In the genomic region with DNA sequence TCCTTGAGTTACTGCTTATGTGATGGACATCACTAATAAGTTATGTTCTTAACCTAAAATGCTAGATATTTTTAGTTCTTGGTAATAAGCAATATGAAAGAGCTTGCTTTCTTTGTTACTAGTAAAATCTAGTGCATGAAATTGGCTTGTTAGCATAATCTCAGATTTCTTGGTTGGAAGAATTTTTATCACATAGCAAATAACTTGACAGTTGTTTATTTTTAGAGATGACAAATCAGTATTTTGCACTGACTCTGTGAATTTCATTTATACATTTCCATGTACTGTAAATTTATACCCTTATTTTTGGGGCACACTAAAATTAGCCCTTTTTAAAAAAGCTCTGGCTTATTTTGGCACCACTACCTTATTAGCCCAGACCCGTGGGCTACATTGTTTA, we compare ENCODE assay signal across 23 cellular contexts.
"Had no signal": no experiment of that assay in that cellular context is flagged by ENCODE, and none has a peak within 500 bp of the region (broad histone marks: within the 10 kb centered on the region; RNA-seq: fewer than 3 reads in every experiment).

No MANE protein-coding gene starts in this region.

- FAIRE-seq: endothelial cell of umbilical vein, kidney had no signal

- H3K4me3 Mint-ChIP-seq: activated CD4-positive, alpha-beta memory T cell treated with anti-CD3 and anti-CD28 coated beads, Interleukin-2, amount 10 ng/mL, durations not matched to agents 7 days and 5 days; memory B cell; stimulated activated naive CD8-positive, alpha-beta T cell treated with anti-CD3 and anti-CD28 coated beads, Interleukin-15, Interleukin-2, amounts not matched to agents 100 ng/mL and 50 ng/mL, for 24 hours; T-cell had no signal

- H3K9me3 ChIP-seq: uterus had no signal

- ATAC-seq: foreskin keratinocyte, SK-N-SH treated with all-trans-retinoic acid at 6 μM for 48 hours, T-cell had no signal

- H3K4me3 ChIP-seq: transverse colon, uterus had no signal

- H3K27ac Mint-ChIP-seq: activated CD4-positive, alpha-beta memory T cell treated with anti-CD3 and anti-CD28 coated beads, Interleukin-2, amount 10 ng/mL, durations not matched to agents 7 days and 5 days; activated T-helper 2 cell treated with anti-CD3 and anti-CD28 coated beads, Interferon-gamma antibody, Interleukin-2, Interleukin-4, amounts not matched to agents 10 μg/mL and 5 μg/mL and 100 μg/mL, durations not matched to agents 14 hours and 24 hours and 36 hours; memory B cell; T-cell had no signal

- H3K27me3 ChIP-seq: foreskin keratinocyte, transverse colon, uterus had no signal

- H3K27ac ChIP-seq: foreskin keratinocyte, transverse colon, uterus had no signal

- H3K27me3 Mint-ChIP-seq: activated CD4-positive, alpha-beta memory T cell treated with anti-CD3 and anti-CD28 coated beads, Interleukin-2, amount 10 ng/mL, durations not matched to agents 7 days and 5 days; memory B cell; naive B cell; stimulated activated naive CD8-positive, alpha-beta T cell treated with anti-CD3 and anti-CD28 coated beads, Interleukin-15, Interleukin-2, amounts not matched to agents 100 ng/mL and 50 ng/mL, for 24 hours; T-cell had no signal

- DNase-seq: activated CD4-positive, alpha-beta memory T cell treated with anti-CD3 and anti-CD28 coated beads, Interleukin-2, amount 10 ng/mL, durations not matched to agents 7 days and 5 days; activated CD4-positive, alpha-beta T cell treated with anti-CD3 and anti-CD28 coated beads for 48 hours; activated CD4-positive, CD25-positive, alpha-beta regulatory T cell; activated naive CD4-positive, alpha-beta T cell treated with Interleukin-2 at 50 U/mL for 16 hours; activated T-cell treated with anti-CD3 and anti-CD28 coated beads, Interleukin-2, amount 50 U/mL, for 1 hour; aorta; dermis blood vessel endothelial cell; effector memory CD4-positive, alpha-beta T cell; foreskin keratinocyte; kidney; naive B cell; retina; stimulated activated CD4-positive, alpha-beta T cell treated with anti-CD3 and anti-CD28 coated beads, Interleukin-12 subunit alpha, Interleukin-12 subunit beta, amount 100 ng/mL, for 4 hours; stimulated activated CD4-positive, alpha-beta T cell treated with anti-CD3 and anti-CD28 coated beads, Interleukin-2, amount 100 ng/mL, for 24 hours; T-cell; T-helper 9 cell; transverse colon; uterus had no signal

- H3K36me3 ChIP-seq: transverse colon, uterus had no signal

- H3K4me1 ChIP-seq: foreskin keratinocyte, uterus had no signal
